ENCODE assay signal across 12 cellular contexts in the genomic region with DNA sequence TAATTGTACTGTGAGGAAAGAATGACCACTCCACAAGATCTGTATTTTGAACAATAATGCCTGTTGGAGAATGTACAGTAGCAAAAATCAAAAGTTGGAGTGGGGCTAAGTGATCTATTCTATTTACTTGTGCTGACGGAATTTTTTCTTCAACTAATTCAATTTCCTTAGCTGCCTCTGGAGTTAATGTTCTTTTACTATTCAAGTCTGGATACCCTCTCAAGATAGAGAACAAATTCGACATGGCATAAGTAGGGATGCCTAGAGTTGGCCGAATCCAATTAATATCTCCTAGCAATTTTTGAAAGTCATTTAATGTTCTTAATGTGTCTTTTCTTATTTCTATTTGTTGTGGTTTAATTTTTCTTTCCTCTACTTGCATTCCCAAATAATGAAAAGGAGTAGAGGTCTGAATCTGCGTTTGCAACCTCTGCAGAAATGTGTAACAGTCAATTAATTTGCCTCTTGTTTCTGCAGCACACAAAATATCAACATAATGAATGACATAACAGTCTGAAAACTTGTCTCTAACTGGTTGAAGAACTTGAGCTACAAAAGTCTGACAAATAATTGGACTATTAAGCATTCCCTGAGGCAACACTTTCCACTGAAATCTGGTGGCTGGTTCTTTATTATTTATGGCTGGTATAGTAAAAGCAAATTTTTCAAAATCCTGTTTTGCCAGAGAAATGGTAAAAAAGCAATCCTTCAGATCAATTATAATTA. TPM values are rescaled to one million over a fixed set of nuclear protein-coding genes. Genes with fewer than 3 reads are reported as not detected.
"Had no signal": no experiment of that assay in that cellular context is flagged by ENCODE, and none has a peak within 500 bp of the region (broad histone marks: within the 10 kb centered on the region; RNA-seq: fewer than 3 reads in every experiment).

No MANE protein-coding gene starts in this region.

RNA-seq across cellular contexts. Expression of gene DBET, which starts 46.4 kb away (rescaled TPM):
- total RNA-seq: gastrocnemius medialis; heart left ventricle; kidney epithelial cell; lung microvascular endothelial cell; myocyte; osteoblast; psoas muscle; smooth muscle cell; stomach; T-helper 1 cell treated with Interleukin-12 subunit alpha and Interleukin-12 subunit beta and Interleukin-4 antibody, amounts not matched to agents 30 ng/mL and 1 ng/mL, for 36 hours; testis had no signal
- polyA plus RNA-seq: esophagus, heart left ventricle, psoas muscle, smooth muscle cell, stomach had no signal
